36 cellular contexts compared by ENCODE assay signal in the genomic region with DNA sequence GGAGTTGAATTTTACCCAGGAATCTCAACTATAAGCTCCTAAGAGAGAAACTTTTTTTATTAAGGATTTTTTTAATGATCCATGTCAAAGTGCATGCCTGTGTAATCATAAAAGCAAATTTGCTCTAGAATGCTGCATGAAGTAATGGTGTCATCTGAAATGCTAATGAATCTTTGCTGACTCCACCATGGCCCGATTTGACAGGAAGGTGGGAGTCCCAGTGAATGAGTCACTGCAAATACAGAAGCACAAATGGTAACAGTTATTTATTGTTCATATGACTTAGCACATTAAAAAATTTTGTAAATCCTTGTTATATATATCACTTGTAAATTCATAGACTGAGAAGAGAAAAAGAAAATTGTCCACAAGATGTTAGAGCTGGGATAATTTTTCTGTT.
DNase-seq lines count a peak whose midpoint lies in the region; ATAC-seq, FAIRE-seq and TF ChIP-seq lines count a peak whose summit lies in the region.
"Had no signal": no experiment of that assay in that cellular context is flagged by ENCODE, and none has a peak within 500 bp of the region (broad histone marks: within the 10 kb centered on the region; RNA-seq: fewer than 3 reads in every experiment).

No MANE protein-coding gene starts in this region.

- H3K36me3 ChIP-seq in mesendoderm (ENCODE audit: control insufficient read depth, insufficient read depth, low read length), result no peaks in the 10 kb centered on the region
- no peaks in the 10 kb centered on the region for H3K36me3 ChIP-seq in sigmoid colon
- no peaks in the 10 kb centered on the region for H3K36me3 ChIP-seq in lower lobe of right lung
- H3K36me3 ChIP-seq: brain microvascular endothelial cell, upper lobe of right lung had no signal

- no peak overlapping the region for H2AK5ac ChIP-seq in mesendoderm (ENCODE audit: low read length)

- no peak overlapping the region for H2BK120ac ChIP-seq in mesendoderm (ENCODE audit: low read depth, low read length)

- H4K5ac ChIP-seq in mesendoderm (ENCODE audit: low read length), result no peak overlapping the region

- no peak overlapping the region for H3K18ac ChIP-seq in mesendoderm (ENCODE audit: low read length)

- H3K79me2 ChIP-seq in mesendoderm (ENCODE audit: control insufficient read depth, insufficient read depth, low read length), result no peaks in the 10 kb centered on the region

- WGBS in mesendoderm (ENCODE audit: extremely low coverage, insufficient coverage, low lambda C conversion rate), result no CpG with 5 or more reads among the region's 1 CpG
- WGBS in sigmoid colon, 2 donors, result 32 to 42% methylated on average over 1 of the region's 1 CpG

- H3K23ac ChIP-seq in mesendoderm (ENCODE audit: low read length), result no peak overlapping the region

- intact Hi-C loops in sigmoid colon (cut with DNase I) (no loop called here), lower lobe of right lung (cut with DNase I) (no loop called here)

- no peak for TF ChIP-seq EP300 in sigmoid colon (IDR thresholded peaks at IDR 0.05)

- H3K79me1 ChIP-seq in mesendoderm (ENCODE audit: low read length), result no peaks in the 10 kb centered on the region

- no peak overlapping the region for H3K4me2 ChIP-seq in mesendoderm (ENCODE audit: low read length)
- H3K4me2 ChIP-seq: KMS-11 had no signal

- H3K27me3 ChIP-seq in mesendoderm (ENCODE audit: insufficient read depth, low read length, poor library complexity) (no peaks in the 10 kb centered on the region), sigmoid colon (no peaks in the 10 kb centered on the region), lower lobe of right lung (ENCODE audit: low read depth) (no peaks in the 10 kb centered on the region)
- H3K27me3 ChIP-seq: brain microvascular endothelial cell, upper lobe of right lung had no signal

- H2BK5ac ChIP-seq in mesendoderm (ENCODE audit: low read length), result no peak overlapping the region

- H3K4me3 ChIP-seq in mesendoderm (ENCODE audit: low read length) (no peak overlapping the region), sigmoid colon (no peak overlapping the region), lower lobe of right lung (no peak overlapping the region)
- H3K4me3 ChIP-seq: psoas muscle, upper lobe of right lung had no signal

- no peak overlapping the region for H3K4ac ChIP-seq in mesendoderm (ENCODE audit: low read depth, low read length)

- no peak overlapping the region for H3K9ac ChIP-seq in mesendoderm (ENCODE audit: low read length)
- H3K9ac ChIP-seq: KMS-11 had no signal

- FAIRE-seq in HTR-8/SVneo (lab: Jason Lieb, UNC), result no peak
- FAIRE-seq: colon, GM12892, H1, RCC 7860, small intestine had no signal

- H3K9me3 ChIP-seq in sigmoid colon (no peaks in the 10 kb centered on the region), lower lobe of right lung (no peaks in the 10 kb centered on the region)
- H3K9me3 ChIP-seq: psoas muscle, upper lobe of right lung had no signal

- ATAC-seq in lower lobe of right lung (no peak), HG02852 (IDR thresholded peaks at IDR 0.05; ENCODE audit: unreplicated experiment) (no peak)
- ATAC-seq: left ventricle myocardium superior; naive thymus-derived CD8-positive, alpha-beta T cell; psoas muscle; upper lobe of right lung had no signal

- DNase-seq in A172 (ENCODE audit: low spot score) (peak; percentile 27), HTR-8/SVneo (ENCODE audit: insufficient read length, low spot score) (peak; percentile 6), astrocyte of the hippocampus (ENCODE audit: low read depth, low spot score) (peak; percentile 51), mesendoderm (peak; percentile 39), sigmoid colon (no peak), lower lobe of right lung (no peak)
- no peak for DNase-seq in stimulated activated CD4-positive, alpha-beta T cell treated with anti-CD3 and anti-CD28 coated beads, Interleukin-15, amount 100 ng/mL, for 24 hours
- DNase-seq: ACHN; activated CD4-positive, alpha-beta memory T cell treated with anti-CD3 and anti-CD28 coated beads, Interleukin-2, amount 10 ng/mL, durations not matched to agents 7 days and 5 days; activated CD8-positive, alpha-beta memory T cell treated with anti-CD3 and anti-CD28 coated beads, Interleukin-2, amount 50 U/mL, for 48 hours; activated naive CD4-positive, alpha-beta T cell treated with anti-CD3 and anti-CD28 coated beads, Interleukin-2, amount 50 U/mL, for 16 hours; brain microvascular endothelial cell; COR-L47; effector CD8-positive, alpha-beta T cell; HFFc6; islet precursor cell; left ventricle myocardium superior; midbrain; naive thymus-derived CD8-positive, alpha-beta T cell; NCI-H146; NCI-H446; NCI-H774; psoas muscle; SIG-M5; small intestine; stimulated activated naive CD4-positive, alpha-beta T cell; SW 1271; T-helper 9 cell; upper lobe of right lung had no signal

- TF ChIP-seq POLR2A in sigmoid colon (IDR thresholded peaks at IDR 0.05), result no peak

- TF ChIP-seq CTCF in sigmoid colon (IDR thresholded peaks at IDR 0.05) (no peak), lower lobe of right lung (IDR thresholded peaks at IDR 0.05) (no peak)

- H3K4me1 ChIP-seq in mesendoderm (ENCODE audit: control insufficient read depth, low read depth, low read length) (peaks cover 3% of the 10 kb centered on the region), sigmoid colon (no peaks in the 10 kb centered on the region), lower lobe of right lung (no peaks in the 10 kb centered on the region)
- H3K4me1 ChIP-seq: psoas muscle, upper lobe of right lung had no signal

- H3K56ac ChIP-seq in mesendoderm (ENCODE audit: low read length), result no peak overlapping the region

- H3K27ac ChIP-seq in mesendoderm (ENCODE audit: low read depth, low read length) (no peak overlapping the region), sigmoid colon (no peak overlapping the region), lower lobe of right lung (no peak overlapping the region)
- H3K27ac ChIP-seq: brain microvascular endothelial cell, epithelial cell of prostate, KMS-11, psoas muscle, upper lobe of right lung had no signal

- no peak overlapping the region for H2BK15ac ChIP-seq in mesendoderm (replicated peaks; ENCODE audit: low read depth)

- H4K8ac ChIP-seq in mesendoderm (ENCODE audit: low read depth, low read length), result no peak overlapping the region

Comparison
In these comparisons a context has a peak if more than half of its experiments do, and no peak if none do; other contexts are left out.
1. DNase-seq: peak in A172 (single experiment), HTR-8/SVneo (single experiment), astrocyte of the hippocampus (single experiment) and mesendoderm (single experiment); none in stimulated activated CD4-positive, alpha-beta T cell treated with anti-CD3 and anti-CD28 coated beads, Interleukin-15, amount 100 ng/mL, for 24 hours (single experiment), sigmoid colon (single experiment) and lower lobe of right lung (single experiment).